1 cellular context compared by ENCODE assay signal in genomic region chr19:49362048-49362925, GRCh38.
TF ChIP-seq lines count a peak whose summit lies in the region.

TSS of gene TEAD2 (minus strand) at chr19:49362416. CDS start at chr19:49360075, 2,341 bp downstream.

TF ChIP-seq in HEK293, 187 proteins besides CTCF, POLR2A, EP300 and RAD21 (continued from another document):
- TF ChIP-seq BCL11B (tag by site-specific recombination; IDR thresholded peaks at IDR 0.05; ENCODE audit: low read depth) (peak; percentile 43; the same call in 1 of the 2 replicates), SP3 (tag by site-specific recombination; IDR thresholded peaks at IDR 0.05) (peak; percentile 61), KLF9 (tag by site-specific recombination; IDR thresholded peaks at IDR 0.05; ENCODE audit: low read depth) (peak; percentile 89), GFI1B (tag by site-specific recombination; IDR thresholded peaks at IDR 0.05) (no peak), ZBTB8A (tag by site-specific recombination; IDR thresholded peaks at IDR 0.05) (peak; percentile 90), ZNF843 (tag by site-specific recombination; IDR thresholded peaks at IDR 0.05) (no peak), ZNF692 (tag by site-specific recombination; IDR thresholded peaks at IDR 0.05) (0 out of 2 replicates have a peak, but pooled peaks have one; percentile 16), ZFP37 (tag by site-specific recombination; IDR thresholded peaks at IDR 0.05) (no peak), ZNF501 (tag by site-specific recombination; IDR thresholded peaks at IDR 0.05) (0 out of 2 replicates have a peak, but pooled peaks have one; percentile 26), RBAK (tag by site-specific recombination; IDR thresholded peaks at IDR 0.05) (no peak), ZNF324 (tag by site-specific recombination; IDR thresholded peaks at IDR 0.05) (no peak), ZNF610 (tag by site-specific recombination; IDR thresholded peaks at IDR 0.05; ENCODE audit: borderline replicate concordance) (no peak), ZBTB26 (tag by site-specific recombination; optimal IDR thresholded peaks at IDR 0.05) (peak; percentile 72), ZBTB48 (tag by site-specific recombination; IDR thresholded peaks at IDR 0.05) (peak; percentile 83), SCRT1 (tag by site-specific recombination; IDR thresholded peaks at IDR 0.05; ENCODE audit: borderline replicate concordance) (no peak), IKZF3 (tag by site-specific recombination; IDR thresholded peaks at IDR 0.05) (peak; percentile 70; the same call in 1 of the 2 replicates), ZNF157 (tag by site-specific recombination; IDR thresholded peaks at IDR 0.05) (no peak), SP2 (tag by site-specific recombination; IDR thresholded peaks at IDR 0.05) (peak; percentile 58), KLF1 (tag by site-specific recombination; IDR thresholded peaks at IDR 0.05) (peak; percentile 54; the same call in 1 of the 2 replicates), GLIS2 (tag by site-specific recombination; IDR thresholded peaks at IDR 0.05) (peak; percentile 62; the same call in 1 of the 2 replicates), ZNF670 (tag by site-specific recombination; IDR thresholded peaks at IDR 0.05; ENCODE audit: low read depth) (no peak), ZBTB20 (tag by site-specific recombination; IDR thresholded peaks at IDR 0.05) (peak; percentile 58; the same call in 1 of the 2 replicates), GLIS1 (tag by site-specific recombination; IDR thresholded peaks at IDR 0.05) (peak; percentile 84)
- TF ChIP-seq, protein P1, sequence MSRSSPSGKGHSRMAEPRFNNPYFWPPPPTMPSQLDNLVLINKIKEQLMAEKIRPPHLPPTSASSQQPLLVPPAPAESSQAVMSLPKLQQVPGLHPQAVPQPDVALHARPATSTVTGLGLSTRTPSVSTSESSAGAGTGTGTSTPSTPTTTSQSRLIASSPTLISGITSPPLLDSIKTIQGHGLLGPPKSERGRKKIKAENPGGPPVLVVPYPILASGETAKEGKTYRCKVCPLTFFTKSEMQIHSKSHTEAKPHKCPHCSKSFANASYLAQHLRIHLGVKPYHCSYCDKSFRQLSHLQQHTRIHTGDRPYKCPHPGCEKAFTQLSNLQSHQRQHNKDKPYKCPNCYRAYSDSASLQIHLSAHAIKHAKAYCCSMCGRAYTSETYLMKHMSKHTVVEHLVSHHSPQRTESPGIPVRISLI (tag by site-specific recombination; IDR thresholded peaks at IDR 0.05): peak; percentile 96
- TF ChIP-seq, protein P2, sequence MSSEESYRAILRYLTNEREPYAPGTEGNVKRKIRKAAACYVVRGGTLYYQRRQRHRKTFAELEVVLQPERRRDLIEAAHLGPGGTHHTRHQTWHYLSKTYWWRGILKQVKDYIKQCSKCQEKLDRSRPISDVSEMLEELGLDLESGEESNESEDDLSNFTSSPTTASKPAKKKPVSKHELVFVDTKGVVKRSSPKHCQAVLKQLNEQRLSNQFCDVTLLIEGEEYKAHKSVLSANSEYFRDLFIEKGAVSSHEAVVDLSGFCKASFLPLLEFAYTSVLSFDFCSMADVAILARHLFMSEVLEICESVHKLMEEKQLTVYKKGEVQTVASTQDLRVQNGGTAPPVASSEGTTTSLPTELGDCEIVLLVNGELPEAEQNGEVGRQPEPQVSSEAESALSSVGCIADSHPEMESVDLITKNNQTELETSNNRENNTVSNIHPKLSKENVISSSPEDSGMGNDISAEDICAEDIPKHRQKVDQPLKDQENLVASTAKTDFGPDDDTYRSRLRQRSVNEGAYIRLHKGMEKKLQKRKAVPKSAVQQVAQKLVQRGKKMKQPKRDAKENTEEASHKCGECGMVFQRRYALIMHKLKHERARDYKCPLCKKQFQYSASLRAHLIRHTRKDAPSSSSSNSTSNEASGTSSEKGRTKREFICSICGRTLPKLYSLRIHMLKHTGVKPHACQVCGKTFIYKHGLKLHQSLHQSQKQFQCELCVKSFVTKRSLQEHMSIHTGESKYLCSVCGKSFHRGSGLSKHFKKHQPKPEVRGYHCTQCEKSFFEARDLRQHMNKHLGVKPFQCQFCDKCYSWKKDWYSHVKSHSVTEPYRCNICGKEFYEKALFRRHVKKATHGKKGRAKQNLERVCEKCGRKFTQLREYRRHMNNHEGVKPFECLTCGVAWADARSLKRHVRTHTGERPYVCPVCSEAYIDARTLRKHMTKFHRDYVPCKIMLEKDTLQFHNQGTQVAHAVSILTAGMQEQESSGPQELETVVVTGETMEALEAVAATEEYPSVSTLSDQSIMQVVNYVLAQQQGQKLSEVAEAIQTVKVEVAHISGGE (tag by site-specific recombination; conservative IDR thresholded peaks at IDR 0.05; ENCODE audit: low read depth): no peak
- TF ChIP-seq, protein P3, sequence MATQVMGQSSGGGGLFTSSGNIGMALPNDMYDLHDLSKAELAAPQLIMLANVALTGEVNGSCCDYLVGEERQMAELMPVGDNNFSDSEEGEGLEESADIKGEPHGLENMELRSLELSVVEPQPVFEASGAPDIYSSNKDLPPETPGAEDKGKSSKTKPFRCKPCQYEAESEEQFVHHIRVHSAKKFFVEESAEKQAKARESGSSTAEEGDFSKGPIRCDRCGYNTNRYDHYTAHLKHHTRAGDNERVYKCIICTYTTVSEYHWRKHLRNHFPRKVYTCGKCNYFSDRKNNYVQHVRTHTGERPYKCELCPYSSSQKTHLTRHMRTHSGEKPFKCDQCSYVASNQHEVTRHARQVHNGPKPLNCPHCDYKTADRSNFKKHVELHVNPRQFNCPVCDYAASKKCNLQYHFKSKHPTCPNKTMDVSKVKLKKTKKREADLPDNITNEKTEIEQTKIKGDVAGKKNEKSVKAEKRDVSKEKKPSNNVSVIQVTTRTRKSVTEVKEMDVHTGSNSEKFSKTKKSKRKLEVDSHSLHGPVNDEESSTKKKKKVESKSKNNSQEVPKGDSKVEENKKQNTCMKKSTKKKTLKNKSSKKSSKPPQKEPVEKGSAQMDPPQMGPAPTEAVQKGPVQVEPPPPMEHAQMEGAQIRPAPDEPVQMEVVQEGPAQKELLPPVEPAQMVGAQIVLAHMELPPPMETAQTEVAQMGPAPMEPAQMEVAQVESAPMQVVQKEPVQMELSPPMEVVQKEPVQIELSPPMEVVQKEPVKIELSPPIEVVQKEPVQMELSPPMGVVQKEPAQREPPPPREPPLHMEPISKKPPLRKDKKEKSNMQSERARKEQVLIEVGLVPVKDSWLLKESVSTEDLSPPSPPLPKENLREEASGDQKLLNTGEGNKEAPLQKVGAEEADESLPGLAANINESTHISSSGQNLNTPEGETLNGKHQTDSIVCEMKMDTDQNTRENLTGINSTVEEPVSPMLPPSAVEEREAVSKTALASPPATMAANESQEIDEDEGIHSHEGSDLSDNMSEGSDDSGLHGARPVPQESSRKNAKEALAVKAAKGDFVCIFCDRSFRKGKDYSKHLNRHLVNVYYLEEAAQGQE (tag by site-specific recombination; IDR thresholded peaks at IDR 0.05): 0 out of 2 replicates have a peak, but pooled peaks have one; percentile 10
- TF ChIP-seq, protein P4, sequence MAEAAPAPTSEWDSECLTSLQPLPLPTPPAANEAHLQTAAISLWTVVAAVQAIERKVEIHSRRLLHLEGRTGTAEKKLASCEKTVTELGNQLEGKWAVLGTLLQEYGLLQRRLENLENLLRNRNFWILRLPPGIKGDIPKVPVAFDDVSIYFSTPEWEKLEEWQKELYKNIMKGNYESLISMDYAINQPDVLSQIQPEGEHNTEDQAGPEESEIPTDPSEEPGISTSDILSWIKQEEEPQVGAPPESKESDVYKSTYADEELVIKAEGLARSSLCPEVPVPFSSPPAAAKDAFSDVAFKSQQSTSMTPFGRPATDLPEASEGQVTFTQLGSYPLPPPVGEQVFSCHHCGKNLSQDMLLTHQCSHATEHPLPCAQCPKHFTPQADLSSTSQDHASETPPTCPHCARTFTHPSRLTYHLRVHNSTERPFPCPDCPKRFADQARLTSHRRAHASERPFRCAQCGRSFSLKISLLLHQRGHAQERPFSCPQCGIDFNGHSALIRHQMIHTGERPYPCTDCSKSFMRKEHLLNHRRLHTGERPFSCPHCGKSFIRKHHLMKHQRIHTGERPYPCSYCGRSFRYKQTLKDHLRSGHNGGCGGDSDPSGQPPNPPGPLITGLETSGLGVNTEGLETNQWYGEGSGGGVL (tag by site-specific recombination; IDR thresholded peaks at IDR 0.05): peak; percentile 47
- TF ChIP-seq, protein P5, sequence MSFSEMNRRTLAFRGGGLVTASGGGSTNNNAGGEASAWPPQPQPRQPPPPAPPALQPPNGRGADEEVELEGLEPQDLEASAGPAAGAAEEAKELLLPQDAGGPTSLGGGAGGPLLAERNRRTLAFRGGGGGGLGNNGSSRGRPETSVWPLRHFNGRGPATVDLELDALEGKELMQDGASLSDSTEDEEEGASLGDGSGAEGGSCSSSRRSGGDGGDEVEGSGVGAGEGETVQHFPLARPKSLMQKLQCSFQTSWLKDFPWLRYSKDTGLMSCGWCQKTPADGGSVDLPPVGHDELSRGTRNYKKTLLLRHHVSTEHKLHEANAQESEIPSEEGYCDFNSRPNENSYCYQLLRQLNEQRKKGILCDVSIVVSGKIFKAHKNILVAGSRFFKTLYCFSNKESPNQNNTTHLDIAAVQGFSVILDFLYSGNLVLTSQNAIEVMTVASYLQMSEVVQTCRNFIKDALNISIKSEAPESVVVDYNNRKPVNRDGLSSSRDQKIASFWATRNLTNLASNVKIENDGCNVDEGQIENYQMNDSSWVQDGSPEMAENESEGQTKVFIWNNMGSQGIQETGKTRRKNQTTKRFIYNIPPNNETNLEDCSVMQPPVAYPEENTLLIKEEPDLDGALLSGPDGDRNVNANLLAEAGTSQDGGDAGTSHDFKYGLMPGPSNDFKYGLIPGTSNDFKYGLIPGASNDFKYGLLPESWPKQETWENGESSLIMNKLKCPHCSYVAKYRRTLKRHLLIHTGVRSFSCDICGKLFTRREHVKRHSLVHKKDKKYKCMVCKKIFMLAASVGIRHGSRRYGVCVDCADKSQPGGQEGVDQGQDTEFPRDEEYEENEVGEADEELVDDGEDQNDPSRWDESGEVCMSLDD (tag by site-specific recombination; IDR thresholded peaks at IDR 0.05): peak; percentile 82
